ENCODE assay signal across 7 cellular contexts in the genomic region with DNA sequence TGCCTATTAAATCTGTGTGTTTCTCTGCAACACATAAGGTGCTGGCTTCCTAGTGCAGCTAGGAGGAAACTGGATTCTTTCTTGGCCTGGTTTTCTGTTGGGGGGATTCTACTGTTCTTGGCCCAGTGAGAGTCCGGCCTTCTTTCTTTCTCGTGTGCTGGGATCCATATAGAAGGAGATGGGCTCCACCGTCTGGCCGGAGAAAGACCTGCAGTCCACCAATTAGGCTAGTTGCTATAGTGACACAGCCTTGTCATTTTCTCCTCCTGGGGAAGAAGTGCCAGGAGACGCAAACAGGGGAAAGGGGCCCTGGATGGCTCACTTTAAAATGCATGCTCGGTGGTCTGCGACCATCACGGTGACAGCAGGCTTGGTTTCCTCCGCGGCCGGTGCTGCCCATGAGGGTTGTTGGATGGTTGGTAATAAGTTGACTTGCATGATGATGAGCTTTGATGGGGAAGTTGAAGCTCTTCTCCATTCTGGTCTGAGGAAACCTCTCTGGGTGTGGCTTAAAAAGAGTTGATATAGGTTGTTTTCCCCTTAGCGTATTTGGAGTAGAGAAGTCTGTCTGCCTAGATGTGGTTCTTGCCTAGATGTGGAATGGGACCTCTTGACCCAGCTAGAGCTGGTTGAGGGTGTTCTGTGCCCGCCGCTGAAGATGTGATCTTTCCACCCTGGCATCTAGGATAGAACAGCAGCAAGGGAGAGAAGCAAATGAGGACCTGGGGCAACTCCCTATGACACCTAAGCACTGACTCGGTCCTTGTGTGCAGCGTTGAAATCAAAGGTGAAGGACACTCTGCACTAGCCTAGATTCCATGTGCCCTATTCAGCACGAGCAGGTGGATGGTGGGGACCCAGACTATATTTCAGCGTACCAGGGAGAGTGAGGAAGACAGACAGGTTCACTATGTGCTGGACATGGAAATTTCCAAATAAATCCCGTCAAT.
DNase-seq lines count a peak whose midpoint lies in the region; ATAC-seq and TF ChIP-seq lines count a peak whose summit lies in the region.

No MANE protein-coding gene starts in this region.

- no peak overlapping the region for H3K9ac ChIP-seq in PC-3 (ENCODE audit: low read length)
- no peak overlapping the region for H3K9ac ChIP-seq in mammary epithelial cell (ENCODE audit: insufficient read depth, low read length)

- H3K4me2 ChIP-seq in PC-3 (ENCODE audit: low read length) (no peak overlapping the region), mammary epithelial cell (ENCODE audit: insufficient read depth, low read depth, low read length) (no peak overlapping the region)

- dilution Hi-C loops in mammary epithelial cell (cut with HindIII; ENCODE audit: low sequenced_read_pairs): no loop called here

- H3F3A ChIP-seq in PC-3 (ENCODE audit: low read length, unreplicated experiment): no peaks in the 10 kb centered on the region

- H3K4me3 ChIP-seq in PC-3 (ENCODE audit: low read length) (no peak overlapping the region), mammary epithelial cell (replicated peaks in 1 of 3; ENCODE audit: insufficient read depth in 1 of 3, low read depth in 2 of 3, low read length in 3 of 3) (no peak overlapping the region)

- no peaks in the 10 kb centered on the region for H3K9me3 ChIP-seq in PC-3 (ENCODE audit: low read length)
- H3K9me3 ChIP-seq in mammary epithelial cell (replicated peaks; ENCODE audit: insufficient read depth, low read length): peaks cover 6% of the 10 kb centered on the region

- H3K9me2 ChIP-seq in PC-3 (replicated peaks; ENCODE audit: low read length): no peaks in the 10 kb centered on the region

- BruUV-seq in PC-3 (replicated peaks; lab: Mats Ljungman, UMichigan) (no TSS peak), mammary epithelial cell (replicated peaks; lab: Mats Ljungman, UMichigan) (no TSS peak)

- H3K36me3 ChIP-seq in PC-3 (ENCODE audit: low read depth, low read length): no peaks in the 10 kb centered on the region
- H3K36me3 ChIP-seq in mammary epithelial cell (ENCODE audit: insufficient read depth, low read length): no peaks in the 10 kb centered on the region

- in situ Hi-C loops in mammary epithelial cell (cut with MboI; ENCODE audit: low sequenced_read_pairs in 2 of 2): loop anchor here in 1 of 2 donors (10.0 to 25.0 kb wide), 2 partner anchors 1648 to 1930 kb away; no protein-coding TSS in a partner anchor

- no peaks in the 10 kb centered on the region for H4K20me1 ChIP-seq in PC-3 (ENCODE audit: low read length)
- no peaks in the 10 kb centered on the region for H4K20me1 ChIP-seq in mammary epithelial cell (ENCODE audit: insufficient read depth, low read length)

- TF ChIP-seq CTCF in PC-3 (conservative IDR thresholded peaks at IDR 0.05; ENCODE audit: low read depth, low read length) (peak; percentile 75), mammary epithelial cell (conservative IDR thresholded peaks at IDR 0.05 in 1 of 2, IDR thresholded peaks at IDR 0.05 in 1 of 2; ENCODE audit: extremely low read depth in 1 of 2, insufficient read depth in 1 of 2, low read depth in 1 of 2, low read length in 2 of 2) (peak; percentile 69 to 75)

- CTCF ChIA-PET in PC-3 (lab: Charles Lee) (no interaction called here), mammary epithelial cell (lab: Charles Lee; ENCODE audit: low non-redundant PET) (interaction anchor here (0.6 kb wide), 2 partner anchors 1647 to 1648 kb away, joined by 3 read pairs; no protein-coding TSS in a partner anchor)

- H3K79me2 ChIP-seq in PC-3 (ENCODE audit: low read length) (no peaks in the 10 kb centered on the region), mammary epithelial cell (ENCODE audit: insufficient read depth, low read length) (no peaks in the 10 kb centered on the region)

- intact Hi-C loops in PC-3 (cut with micrococcal nuclease) (no loop called here), mammary epithelial cell (cut with micrococcal nuclease) (loop anchor here (1.0 to 10.0 kb wide), 3 partner anchors 1646 to 1738 kb away; no protein-coding TSS in a partner anchor)

- no peak overlapping the region for H2AFZ ChIP-seq in PC-3 (ENCODE audit: low read length)
- no peak overlapping the region for H2AFZ ChIP-seq in mammary epithelial cell (ENCODE audit: low read depth, low read length)

- peaks cover 13% of the 10 kb centered on the region; the same call in 1 of the 2 replicates for H3K27me3 ChIP-seq in PC-3 (ENCODE audit: low read length)
- peaks cover 15% of the 10 kb centered on the region for H3K27me3 ChIP-seq in mammary epithelial cell (ENCODE audit: insufficient read depth, low read length)

- ATAC-seq in PC-3 (peak; percentile 80), HG03521 (IDR thresholded peaks at IDR 0.05; ENCODE audit: unreplicated experiment) (no peak)

- DNase-seq in EH (ENCODE audit: low read depth) (peak; percentile 65), HuH-7 (ENCODE audit: low spot score) (peak; percentile 90), PC-3 (peak; percentile 58), mammary epithelial cell (peak; percentile 31), kidney glomerular epithelial cell (lab: John Stamatoyannopoulos, UW) (peak; percentile 61)
- peak; percentile 53 for DNase-seq in stimulated activated CD8-positive, alpha-beta memory T cell treated with anti-CD3 and anti-CD28 coated beads, Interleukin-4, amount 100 ng/mL, for 48 hours

- 38% methylated on average over 16 of the region's 19 CpGs for WGBS in mammary epithelial cell (ENCODE audit: low coverage, missing lambda C conversion rate)

- POLR2A ChIA-PET in PC-3 (lab: Charles Lee; ENCODE audit: unreplicated experiment): no interaction called here

- H3K27ac ChIP-seq in PC-3 (ENCODE audit: low read length) (no peak overlapping the region), mammary epithelial cell (ENCODE audit: insufficient read depth, low read depth, low read length) (no peak overlapping the region)

- H3K4me1 ChIP-seq in PC-3 (ENCODE audit: insufficient read depth, low read length) (no peaks in the 10 kb centered on the region), mammary epithelial cell (ENCODE audit: insufficient read depth, low read length) (no peaks in the 10 kb centered on the region)

Comparison
In these comparisons a context has a peak if more than half of its experiments do, and no peak if none do; other contexts are left out.
1. DNase-seq: peak in every context shown above with its lines; median percentile 90 in HuH-7; 65 in EH; 61 in kidney glomerular epithelial cell; 58 in PC-3; 53 in stimulated activated CD8-positive, alpha-beta memory T cell treated with anti-CD3 and anti-CD28 coated beads, Interleukin-4, amount 100 ng/mL, for 48 hours; 31 in mammary epithelial cell.